1 cellular context compared by ENCODE assay signal in genomic region chr22:49953680-49954344, GRCh38.
TF ChIP-seq lines count a peak whose summit lies in the region.

No MANE protein-coding gene starts in this region.

TF ChIP-seq in A549, 52 proteins besides CTCF, POLR2A, EP300 and RAD21:
- TF ChIP-seq JUN (IDR thresholded peaks at IDR 0.05) (no peak), E2F6 (IDR thresholded peaks at IDR 0.05; ENCODE audit: borderline replicate concordance, low read depth) (no peak), PHF8 (IDR thresholded peaks at IDR 0.05; ENCODE audit: borderline replicate concordance, low read depth) (no peak), EHF (CRISPR knock-in tag; IDR thresholded peaks at IDR 0.05) (no peak), HOXB13 (CRISPR knock-in tag; IDR thresholded peaks at IDR 0.05; ENCODE audit: low read depth) (no peak), NR3C1 (IDR thresholded peaks at IDR 0.05) (no peak), BCL3 (IDR thresholded peaks at IDR 0.05) (no peak), BHLHE40 (IDR thresholded peaks at IDR 0.05; ENCODE audit: low read depth, low read length) (no peak), ZFP36 (IDR thresholded peaks at IDR 0.05; ENCODE audit: borderline replicate concordance, partially characterized antibody) (no peak), ATOH8 (CRISPR knock-in tag; IDR thresholded peaks at IDR 0.05; ENCODE audit: low read depth) (no peak), KDM1A (IDR thresholded peaks at IDR 0.05; ENCODE audit: low read depth) (no peak), EHMT2 (IDR thresholded peaks at IDR 0.05; ENCODE audit: low read depth) (no peak), FOSL2 (IDR thresholded peaks at IDR 0.05) (no peak), FOSL2 (CRISPR knock-in tag; IDR thresholded peaks at IDR 0.05) (no peak), MAX (IDR thresholded peaks at IDR 0.05) (no peak), RCOR1 (IDR thresholded peaks at IDR 0.05; ENCODE audit: low read depth, low read length) (no peak)
